22 cellular contexts compared by ENCODE assay signal in genomic region chr1:245802941-245803665, GRCh38.
A peak's percentile ranks its signal among the peaks of the same experiment; 100 is the strongest.
DNase-seq lines count a peak whose midpoint lies in the region; ATAC-seq, FAIRE-seq and TF ChIP-seq lines count a peak whose summit lies in the region.
"Had no signal": no experiment of that assay in that cellular context is flagged by ENCODE, and none has a peak within 500 bp of the region (broad histone marks: within the 10 kb centered on the region; RNA-seq: fewer than 3 reads in every experiment).

No MANE protein-coding gene starts in this region.

- ATAC-seq in IMR-90 (ENCODE audit: low read depth) (no peak), SK-N-SH treated with all-trans-retinoic acid at 6 μM for 48 hours (no peak)
- ATAC-seq: GM23338, T-helper 17 cell had no signal

- no peak overlapping the region for H2AFZ ChIP-seq in IMR-90 (replicated peaks; ENCODE audit: low read length, poor library complexity)
- no peak overlapping the region for H2AFZ ChIP-seq in astrocyte (ENCODE audit: low read depth, low read length)
- H2AFZ ChIP-seq in smooth muscle cell (ENCODE audit: low read depth), result no peak overlapping the region
- H2AFZ ChIP-seq: GM23338, PC-9 had no signal

- no peak overlapping the region for H3K56ac ChIP-seq in IMR-90 (ENCODE audit: extremely low read depth, insufficient read depth, low read length)

- H3K9me3 ChIP-seq in IMR-90 (ENCODE audit: control insufficient read depth, insufficient read depth, low read length), result no peaks in the 10 kb centered on the region
- no peaks in the 10 kb centered on the region for H3K9me3 ChIP-seq in astrocyte (ENCODE audit: insufficient read depth, low read depth, low read length)
- H3K9me3 ChIP-seq in smooth muscle cell (replicated peaks; ENCODE audit: low read depth), result no peaks in the 10 kb centered on the region
- H3K9me3 ChIP-seq: SJCRH30 had no signal

- H2BK15ac ChIP-seq in IMR-90 (ENCODE audit: low read depth, low read length), result no peak overlapping the region; the same call in 1 of the 3 replicates

- H3K9me1 ChIP-seq in IMR-90 (ENCODE audit: insufficient read depth, low read length), result peaks cover 8% of the 10 kb centered on the region

- no peak for TF ChIP-seq RAD21 in IMR-90 (IDR thresholded peaks at IDR 0.05; ENCODE audit: low read length)

- H2BK5ac ChIP-seq in IMR-90 (ENCODE audit: low read depth, low read length, poor library complexity, severe bottlenecking), result no peak overlapping the region

- DNase-seq in IMR-90 (no peak), NCI-H526 treated with DMSO at 0.1 percent for 48 hours (lab: John Stamatoyannopoulos, UW) (peak; percentile 16), astrocyte (ENCODE audit: low read depth) (peak; percentile 72), smooth muscle cell (lab: John Stamatoyannopoulos, UW; ENCODE audit: unreplicated experiment) (no peak), pons (ENCODE audit: low spot score) (no peak), DMS153 (lab: John Stamatoyannopoulos, UW) (no peak)
- DNase-seq: COR-L47, DMS 273 treated with DMSO at 0.1 percent for 48 hours, GF-D8, HCEC 1CT, Kasumi-1, NCI-H187 treated with DMSO at 0.1 percent for 48 hours, NCI-H345, NCI-H748 treated with DMSO at 0.1 percent for 48 hours, PC-9, SJCRH30, T-helper 17 cell had no signal

- H3K4me1 ChIP-seq in IMR-90 (ENCODE audit: control insufficient read depth, insufficient read depth, low read length), result peaks cover 18% of the 10 kb centered on the region
- peaks cover 7% of the 10 kb centered on the region for H3K4me1 ChIP-seq in astrocyte (ENCODE audit: insufficient read depth, low read length)
- no peaks in the 10 kb centered on the region for H3K4me1 ChIP-seq in smooth muscle cell (ENCODE audit: low read depth)

- H3F3A ChIP-seq in smooth muscle cell (ENCODE audit: low read depth), result peaks cover 2% of the 10 kb centered on the region

- peaks cover 2% of the 10 kb centered on the region for H3K27me3 Mint-ChIP-seq in astrocyte (ENCODE audit: low read depth, unreplicated experiment)
- H3K27me3 Mint-ChIP-seq: B cell, IgD-negative memory B cell, T-helper 17 cell had no signal

- H2AK9ac ChIP-seq in IMR-90 (replicated peaks; ENCODE audit: low read depth, low read length, poor library complexity), result no peak overlapping the region

- no peak for TF ChIP-seq POLR2A in IMR-90 (IDR thresholded peaks at IDR 0.05; ENCODE audit: low read depth, low read length)

- BruUV-seq in IMR-90 (replicated peaks; lab: Mats Ljungman, UMichigan), result no TSS peak

- H3K27ac Mint-ChIP-seq in astrocyte (ENCODE audit: unreplicated experiment), result no peak overlapping the region
- H3K27ac Mint-ChIP-seq: B cell, GM23338, T-helper 17 cell had no signal

- H4K20me1 ChIP-seq in IMR-90 (ENCODE audit: insufficient read depth, low read length) (no peaks in the 10 kb centered on the region), astrocyte (ENCODE audit: insufficient read depth, low read length) (no peaks in the 10 kb centered on the region), smooth muscle cell (ENCODE audit: low read depth) (no peaks in the 10 kb centered on the region)

- WGBS in IMR-90 (ENCODE audit: extremely low coverage in 2 of 2, insufficient read length in 1 of 2), 2 experiments, result no CpG with 5 or more reads among the region's 9 CpGs
- 89% methylated on average over 9 of the region's 9 CpGs for WGBS in smooth muscle cell (ENCODE audit: low lambda C conversion rate)

- H3K4me2 ChIP-seq in IMR-90 (ENCODE audit: low read depth, low read length), result no peak overlapping the region
- no peak overlapping the region for H3K4me2 ChIP-seq in astrocyte (ENCODE audit: low read length)
- H3K4me2 ChIP-seq in smooth muscle cell, result no peak overlapping the region
- H3K4me2 ChIP-seq: GM23338, PC-9 had no signal

- peak overlapping the region; percentile 36 for H2AK5ac ChIP-seq in IMR-90 (ENCODE audit: low read depth, low read length)

- no peaks in the 10 kb centered on the region for H3K9me3 Mint-ChIP-seq in astrocyte (ENCODE audit: unreplicated experiment)
- H3K9me3 Mint-ChIP-seq: GM23338, IgD-negative memory B cell had no signal

- H4K5ac ChIP-seq in IMR-90 (ENCODE audit: low read depth, low read length), result peak overlapping the region; percentile 50; the same call in 1 of the 2 replicates

- no peaks in the 10 kb centered on the region for H3K79me1 ChIP-seq in IMR-90 (ENCODE audit: low read depth in 1 of 2, low read length in 2 of 2)

- H3K27me3 ChIP-seq in IMR-90 (ENCODE audit: control insufficient read depth, insufficient read depth, low read length), result no peaks in the 10 kb centered on the region
- H3K27me3 ChIP-seq in astrocyte (ENCODE audit: insufficient read depth, low read length), result no peaks in the 10 kb centered on the region
- no peaks in the 10 kb centered on the region for H3K27me3 ChIP-seq in smooth muscle cell (ENCODE audit: low read depth)
- H3K27me3 ChIP-seq: SJCRH30 had no signal

- H3K23ac ChIP-seq in IMR-90 (ENCODE audit: low read depth, low read length), result no peak overlapping the region

- peaks cover 11% of the 10 kb centered on the region for H3K36me3 Mint-ChIP-seq in astrocyte (ENCODE audit: low read depth, unreplicated experiment)

- peak overlapping the region; percentile 88; the same call in 1 of the 2 replicates for H3K18ac ChIP-seq in IMR-90 (ENCODE audit: low read depth, low read length)

- H4K91ac ChIP-seq in IMR-90 (ENCODE audit: insufficient read depth, low read depth, low read length), result peak overlapping the region; percentile 21; the same call in 1 of the 2 replicates

- no peak overlapping the region for H2BK20ac ChIP-seq in IMR-90 (ENCODE audit: low read depth, low read length)

- no peak for TF ChIP-seq CTCF in IMR-90 (conservative IDR thresholded peaks at IDR 0.05; ENCODE audit: low read depth, low read length)
- TF ChIP-seq CTCF in astrocyte (IDR thresholded peaks at IDR 0.05; ENCODE audit: insufficient read depth, low read depth, low read length), result no peak
- TF ChIP-seq CTCF in smooth muscle cell (IDR thresholded peaks at IDR 0.05; ENCODE audit: borderline replicate concordance, insufficient read depth, poor library complexity, severe bottlenecking), result no peak

- H3K36me3 ChIP-seq in IMR-90 (ENCODE audit: control insufficient read depth, insufficient read depth, low read length), result no peaks in the 10 kb centered on the region
- no peaks in the 10 kb centered on the region for H3K36me3 ChIP-seq in astrocyte (ENCODE audit: insufficient read depth, low read length)
- H3K36me3 ChIP-seq in smooth muscle cell (ENCODE audit: low read depth), result no peaks in the 10 kb centered on the region
- H3K36me3 ChIP-seq: SJCRH30 had no signal

- peak overlapping the region in 1 of 2 experiments; percentile 33; a peak in 2 of 4 replicates for H4K8ac ChIP-seq in IMR-90 (ENCODE audit: low read depth in 2 of 2, low read length in 2 of 2)

- CTCF ChIA-PET in IMR-90 (lab: Yijun Ruan, JAX), result interaction anchor here (0.6 kb wide), 1 partner anchor 16 kb away, joined by 3 read pairs; no protein-coding TSS in a partner anchor

- H3K79me2 ChIP-seq in astrocyte (ENCODE audit: insufficient read depth, low read length) (no peaks in the 10 kb centered on the region), smooth muscle cell (ENCODE audit: low read depth) (no peaks in the 10 kb centered on the region)

- POLR2A ChIA-PET in IMR-90 (lab: Charles Lee; ENCODE audit: unreplicated experiment), result no interaction called here

- no peak overlapping the region for H2BK120ac ChIP-seq in IMR-90 (ENCODE audit: low read depth, low read length)

- intact Hi-C loops in IMR-90 (cut with micrococcal nuclease), result loop anchor here (5.0 to 10.0 kb wide), 2 partner anchors 206 to 648 kb away; partner anchors contain the start of gene KIF26B

- no peak overlapping the region for H3K14ac ChIP-seq in IMR-90 (replicated peaks; ENCODE audit: low read depth, low read length)

- in situ Hi-C loops in IMR-90 (cut with MboI; ENCODE audit: low sequenced_read_pairs), result no loop called here

- no peak overlapping the region for H3K4me3 ChIP-seq in IMR-90 (ENCODE audit: insufficient read depth, low read depth, low read length)
- H3K4me3 ChIP-seq in astrocyte (ENCODE audit: insufficient read depth, low read depth, low read length), result no peak overlapping the region
- H3K4me3 ChIP-seq in smooth muscle cell, result no peak overlapping the region
- H3K4me3 ChIP-seq: GM23338, PC-9, SJCRH30 had no signal

- peaks cover 4% of the 10 kb centered on the region for H3K4me1 Mint-ChIP-seq in astrocyte (ENCODE audit: low read depth, unreplicated experiment)
- H3K4me1 Mint-ChIP-seq: T-helper 17 cell had no signal

- H3K27ac ChIP-seq in IMR-90 (ENCODE audit: insufficient read depth, low read length) (no peak overlapping the region), astrocyte (ENCODE audit: low read depth, low read length) (no peak overlapping the region), smooth muscle cell (ENCODE audit: low read depth) (peak overlapping the region; percentile 35)
- H3K27ac ChIP-seq: HL-60, PC-9, SJCRH30 had no signal

- no peak overlapping the region for H3K4me3 Mint-ChIP-seq in astrocyte (ENCODE audit: unreplicated experiment)
- H3K4me3 Mint-ChIP-seq: B cell, GM23338, T-helper 17 cell had no signal

- H3K9ac ChIP-seq in IMR-90 (ENCODE audit: low read depth, low read length) (no peak overlapping the region), astrocyte (ENCODE audit: low read length) (no peak overlapping the region), smooth muscle cell (ENCODE audit: low read depth) (no peak overlapping the region)

- dilution Hi-C loops in IMR-90 (cut with HindIII; ENCODE audit: low sequenced_read_pairs, unreplicated experiment), result no loop called here

- FAIRE-seq in astrocyte (lab: Jason Lieb, UNC), result no peak

- H3K4ac ChIP-seq in IMR-90 (ENCODE audit: low read depth, low read length), result no peak overlapping the region

TF ChIP-seq in IMR-90, 13 proteins besides CTCF, POLR2A, EP300 and RAD21 (continues in another document):
- no peak for TF ChIP-seq ELK1 (IDR thresholded peaks at IDR 0.05; ENCODE audit: borderline replicate concordance, low read depth, low read length)

TF ChIP-seq in SK-N-SH treated with all-trans-retinoic acid at 6 μM for 48 hours, 23 proteins besides CTCF, POLR2A, EP300 and RAD21:
- no peak for TF ChIP-seq ZFP3 (CRISPR knock-in tag; IDR thresholded peaks at IDR 0.05)

Comparison
In these comparisons a context has a peak if more than half of its experiments do, and no peak if none do; other contexts are left out.
1. DNase-seq: peak in NCI-H526 treated with DMSO at 0.1 percent for 48 hours (single experiment) and astrocyte (single experiment); none in IMR-90 (single experiment), smooth muscle cell (single experiment), pons (single experiment) and DMS153 (single experiment).